ENCODE assay signal across 12 cellular contexts in genomic region chr2:216536725-216537124, GRCh38. TPM values are rescaled to one million over a fixed set of nuclear protein-coding genes. Genes with fewer than 3 reads are reported as not detected.
DNase-seq lines count a peak whose midpoint lies in the region; ATAC-seq and TF ChIP-seq lines count a peak whose summit lies in the region.
"Had no signal": no experiment of that assay in that cellular context is flagged by ENCODE, and none has a peak within 500 bp of the region (broad histone marks: within the 10 kb centered on the region; RNA-seq: fewer than 3 reads in every experiment).

No MANE protein-coding gene starts in this region.

- DNase-seq in NCI-H146 (lab: John Stamatoyannopoulos, UW) (peak; percentile 44), NCI-H146 treated with DMSO at 0.1 percent for 48 hours (lab: John Stamatoyannopoulos, UW; ENCODE audit: unreplicated experiment) (no peak), astrocyte of the spinal cord (ENCODE audit: low read depth, low spot score) (peak; percentile 13), iris pigment epithelial cell (ENCODE audit: low read depth) (peak; percentile 74), testis (peak; percentile 23), middle frontal gyrus (ENCODE audit: extremely low spot score, low spot score) (no peak)
- DNase-seq in activated CD4-positive, alpha-beta T cell treated with anti-CD3 and anti-CD28 coated beads, Interleukin-2, amount 50 U/mL, for 1 hour = no peak
- DNase-seq: colonic mucosa, H7, PC-3, WERI-Rb-1 had no signal

- H3K9me3 ChIP-seq in testis = no peaks in the 10 kb centered on the region
- H3K9me3 ChIP-seq: colonic mucosa had no signal

- in situ Hi-C loops in astrocyte of the spinal cord (cut with HindIII; ENCODE audit: low sequenced_read_pairs) = no loop called here

- intact Hi-C loops in testis (cut with DNase I; ENCODE audit: low total_unique reads) = no loop called here

- H3K4me1 ChIP-seq in testis = peaks cover 24% of the 10 kb centered on the region
- H3K4me1 ChIP-seq: colonic mucosa had no signal

- 31 to 50% methylated on average over 6 of the region's 6 CpGs for WGBS in testis, 2 donors

- no peaks in the 10 kb centered on the region for H3K27me3 ChIP-seq in testis
- H3K27me3 ChIP-seq: colonic mucosa had no signal

- H3K27ac ChIP-seq in testis = peak overlapping the region in 1 of 2 donors; percentile 85
- H3K27ac ChIP-seq: colonic mucosa, WERI-Rb-1 had no signal

- no peaks in the 10 kb centered on the region for H3K36me3 ChIP-seq in testis (ENCODE audit: low read depth, missing control alignments)
- H3K36me3 ChIP-seq: colonic mucosa, WERI-Rb-1 had no signal

- H3K4me3 ChIP-seq in astrocyte of the spinal cord (ENCODE audit: low read depth, low read length) = no peak overlapping the region
- no peak overlapping the region for H3K4me3 ChIP-seq in testis
- H3K4me3 ChIP-seq: colonic mucosa had no signal

- ATAC-seq in HG03039 (IDR thresholded peaks at IDR 0.05; ENCODE audit: unreplicated experiment) = no peak
- ATAC-seq: PC-3 had no signal

- no peak for TF ChIP-seq CTCF in astrocyte of the spinal cord (IDR thresholded peaks at IDR 0.05; ENCODE audit: low read depth, low read length)
- TF ChIP-seq CTCF in testis (IDR thresholded peaks at IDR 0.05) = no peak

- no peak for TF ChIP-seq POLR2A in testis (IDR thresholded peaks at IDR 0.05)

RNA-seq across cellular contexts. Expression of gene RPL37A, which starts 38.1 kb away (rescaled TPM):
- 1,000 to 10,000 TPM in 1 of 2 donors, 100 to 1,000 TPM in 1; 806 to 1,188 TPM for total RNA-seq in testis
- 2,664 TPM for polyA plus RNA-seq in testis (ENCODE audit: insufficient read depth, low read depth, low replicate concordance)

Comparison
In these comparisons a context has a peak if more than half of its experiments do, and no peak if none do; other contexts are left out.
1. DNase-seq: peak in NCI-H146 (single experiment), astrocyte of the spinal cord (single experiment), iris pigment epithelial cell (single experiment) and testis (single experiment); none in NCI-H146 treated with DMSO at 0.1 percent for 48 hours (single experiment), middle frontal gyrus (single experiment) and activated CD4-positive, alpha-beta T cell treated with anti-CD3 and anti-CD28 coated beads, Interleukin-2, amount 50 U/mL, for 1 hour (single experiment).